1 cellular context compared by ENCODE assay signal in genomic region chr16:48250520-48251278, GRCh38.
TF ChIP-seq lines count a peak whose summit lies in the region.

No MANE protein-coding gene starts in this region.

TF ChIP-seq in GM12878, 131 proteins besides CTCF, POLR2A, EP300 and RAD21:
- no peak for TF ChIP-seq JUNB (IDR thresholded peaks at IDR 0.05)
- TF ChIP-seq PRDM15 (CRISPR knock-in tag; IDR thresholded peaks at IDR 0.05): no peak
- no peak for TF ChIP-seq SMC3 (IDR thresholded peaks at IDR 0.05; ENCODE audit: borderline replicate concordance, low read length)
- no peak for TF ChIP-seq ZNF24 (IDR thresholded peaks at IDR 0.05)
- TF ChIP-seq JUND (IDR thresholded peaks at IDR 0.05; ENCODE audit: low read depth, low read length): no peak
- TF ChIP-seq MTA3 (IDR thresholded peaks at IDR 0.05; ENCODE audit: borderline replicate concordance, low read length): no peak
